ENCODE assay signal across 15 cellular contexts in the genomic region with DNA sequence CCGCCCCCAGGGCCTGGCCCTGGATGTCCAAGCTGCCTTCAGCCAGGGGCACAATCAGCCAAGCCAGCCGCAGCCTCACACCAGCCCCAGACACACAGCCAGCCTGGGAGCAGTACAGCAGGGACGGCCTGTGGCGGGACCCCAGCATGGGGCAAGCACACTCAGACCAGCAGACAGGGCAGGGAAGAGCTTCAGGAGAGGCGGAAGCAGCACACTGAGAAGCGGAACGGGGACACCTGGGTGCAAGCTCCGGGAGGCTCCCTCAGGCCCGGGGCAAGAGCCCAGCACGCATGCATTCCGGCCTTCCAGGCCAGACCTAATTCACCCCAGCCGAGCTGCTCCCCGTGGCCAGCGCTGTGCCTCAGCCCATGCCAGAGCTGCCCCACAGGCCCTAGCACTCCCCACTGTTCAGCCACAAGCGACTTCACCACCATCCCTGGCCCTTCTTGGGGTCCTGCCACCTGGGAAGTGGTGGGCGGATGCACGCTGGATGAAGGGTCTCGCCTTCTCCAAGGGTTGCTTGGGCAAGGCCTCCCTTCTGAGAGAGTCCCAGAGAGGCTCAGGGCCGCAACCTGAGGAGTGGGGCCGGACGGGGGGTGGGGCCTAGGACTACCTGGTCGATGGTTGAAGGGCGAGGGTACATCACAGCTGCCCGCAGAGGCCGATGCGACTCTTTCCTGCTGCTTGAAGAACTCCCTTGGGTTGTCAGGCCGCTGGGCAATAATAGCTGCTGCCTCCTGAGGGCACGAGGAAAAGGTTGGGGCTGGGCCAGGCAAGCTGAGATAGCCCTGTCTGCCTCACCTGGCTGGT.
"Had no signal": no experiment of that assay in that cellular context is flagged by ENCODE, and none has a peak within 500 bp of the region (broad histone marks: within the 10 kb centered on the region; RNA-seq: fewer than 3 reads in every experiment).

No MANE protein-coding gene starts in this region.

- H3K4me3 ChIP-seq: heart right ventricle, tibial artery, vagina had no signal

- DNase-seq: activated CD4-positive, alpha-beta T cell treated with anti-CD3 and anti-CD28 coated beads, Interleukin-2, amount 50 U/mL, for 1 hour; activated gamma-delta T cell treated with Interleukin-2 at 50 U/mL for 16 hours; activated T-cell treated with anti-CD3 and anti-CD28 coated beads, Interleukin-2, amount 50 U/mL, for 4 hours; central memory CD4-positive, alpha-beta T cell; effector CD8-positive, alpha-beta T cell; heart right ventricle; mesendoderm; tibial artery had no signal

- H3K4me1 ChIP-seq: parathyroid adenoma had no signal

- FAIRE-seq: frontal cortex had no signal

- H3K27me3 Mint-ChIP-seq: activated naive CD8-positive, alpha-beta T cell; brain had no signal

- H3K36me3 Mint-ChIP-seq: stimulated activated memory B cell treated with anti-CD40 and anti-IgM and Interleukin-4, amounts not matched to agents 10 μg/mL and 1 μg/mL and 100 μg/mL, for 72 hours had no signal

- H2AFZ ChIP-seq: parathyroid adenoma had no signal

- H3K4me3 Mint-ChIP-seq: activated naive CD8-positive, alpha-beta T cell; activated T-cell treated with anti-CD3 and anti-CD28 coated beads, Interleukin-2, amount 50 U/mL, for 4 hours; brain; nephron; stimulated activated memory B cell treated with anti-CD40 and anti-IgM and Interleukin-4, amounts not matched to agents 10 μg/mL and 1 μg/mL and 100 μg/mL, for 72 hours had no signal

- H3K9ac ChIP-seq: parathyroid adenoma had no signal

- H3K27me3 ChIP-seq: tibial artery, vagina had no signal

- H3K9me3 Mint-ChIP-seq: nephron; stimulated activated memory B cell treated with anti-CD40 and anti-IgM and Interleukin-4, amounts not matched to agents 10 μg/mL and 1 μg/mL and 100 μg/mL, for 72 hours had no signal

- H3K79me2 ChIP-seq: parathyroid adenoma had no signal

- H3K27ac Mint-ChIP-seq: activated naive CD8-positive, alpha-beta T cell; stimulated activated memory B cell treated with anti-CD40 and anti-IgM and Interleukin-4, amounts not matched to agents 10 μg/mL and 1 μg/mL and 100 μg/mL, for 72 hours had no signal

- H3K27ac ChIP-seq: heart right ventricle, parathyroid adenoma, tibial artery, vagina had no signal

- H3K9me3 ChIP-seq: tibial artery, vagina had no signal
